In the genomic region with DNA sequence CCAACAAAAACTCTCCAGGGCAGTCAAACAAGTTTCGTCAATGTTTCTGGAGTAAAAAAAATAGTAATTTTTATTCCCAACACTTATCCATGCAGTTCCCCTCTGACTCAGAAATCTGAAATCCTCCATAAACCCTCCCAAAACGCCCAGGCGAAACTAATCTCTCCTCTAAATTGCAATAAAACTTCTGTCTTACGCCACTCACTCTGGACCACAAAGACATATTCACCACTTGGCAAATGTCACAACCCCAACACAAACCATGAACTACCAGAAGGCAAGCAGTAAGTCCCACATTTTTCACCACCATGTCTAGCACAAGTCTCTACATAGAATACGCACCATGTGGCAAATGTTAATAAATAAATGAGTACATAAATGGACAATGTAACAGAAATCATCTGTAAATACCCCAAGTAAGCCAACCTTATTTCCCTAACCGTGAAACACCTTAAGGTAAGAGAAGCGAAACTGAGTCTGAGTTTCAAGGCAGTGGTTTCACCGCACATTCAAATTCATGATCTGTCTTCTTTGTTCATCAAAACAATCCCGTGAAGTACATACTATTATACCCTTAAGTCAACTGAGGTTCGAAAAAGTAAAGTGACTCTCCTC, we compare ENCODE assay signal across 8 cellular contexts. TPM values are rescaled to one million over a fixed set of nuclear protein-coding genes. Genes with fewer than 3 reads are reported as not detected.
DNase-seq lines count a peak whose midpoint lies in the region; ATAC-seq and TF ChIP-seq lines count a peak whose summit lies in the region.

No MANE protein-coding gene starts in this region.

- dilution Hi-C loops in IMR-90 (cut with HindIII; ENCODE audit: low sequenced_read_pairs, unreplicated experiment) = no loop called here

- intact Hi-C loops in IMR-90 (cut with micrococcal nuclease) (no loop called here), breast epithelium (cut with DNase I; ENCODE audit: low total_unique reads) (no loop called here)

- no peak for TF ChIP-seq RAD21 in IMR-90 (IDR thresholded peaks at IDR 0.05; ENCODE audit: low read length)

- peak overlapping the region; percentile 48; the same call in 1 of the 2 replicates for H3K23ac ChIP-seq in IMR-90 (ENCODE audit: low read depth, low read length)
- no peak overlapping the region for H3K23ac ChIP-seq in trophoblast cell (ENCODE audit: low read length)

- no peak overlapping the region for H2BK12ac ChIP-seq in trophoblast cell (ENCODE audit: low read length)

- H3K79me2 ChIP-seq in trophoblast cell (ENCODE audit: control insufficient read depth, insufficient read depth, low read length, poor library complexity) = peaks cover 8% of the 10 kb centered on the region

- H4K5ac ChIP-seq in IMR-90 (ENCODE audit: low read depth, low read length) = no peak overlapping the region

- no peak overlapping the region; the same call in 2 of the 3 replicates for H2BK15ac ChIP-seq in IMR-90 (ENCODE audit: low read depth, low read length)

- H3K18ac ChIP-seq in IMR-90 (ENCODE audit: low read depth, low read length) = no peak overlapping the region
- H3K18ac ChIP-seq in trophoblast cell (ENCODE audit: low read length) = no peak overlapping the region

- H2AFZ ChIP-seq in IMR-90 (replicated peaks; ENCODE audit: low read length, poor library complexity) = no peak overlapping the region
- H2AFZ ChIP-seq in trophoblast cell (ENCODE audit: insufficient read depth, low read length, poor library complexity) = no peak overlapping the region

- no peaks in the 10 kb centered on the region for H4K20me1 ChIP-seq in IMR-90 (ENCODE audit: insufficient read depth, low read length)

- no peak overlapping the region for H3K56ac ChIP-seq in IMR-90 (ENCODE audit: extremely low read depth, insufficient read depth, low read length)

- DNase-seq in GM10266 (ENCODE audit: extremely low spot score) = peak; percentile 21
- no peak for DNase-seq in IMR-90
- no peak for DNase-seq in breast epithelium (ENCODE audit: low spot score in 2 of 2)
- no peak for DNase-seq in trophoblast cell
- no peak for DNase-seq in stimulated activated CD4-positive, alpha-beta T cell treated with anti-CD3 and anti-CD28 coated beads, Interleukin-2, amount 100 ng/mL, for 24 hours
- DNase-seq in NCI-H1048 (lab: John Stamatoyannopoulos, UW) = no peak

- ATAC-seq in GM21515 (IDR thresholded peaks at IDR 0.05; ENCODE audit: unreplicated experiment) (peak; percentile 38), IMR-90 (ENCODE audit: low read depth) (no peak), esophagus mucosa (no peak)

- H3K36me3 ChIP-seq in IMR-90 (ENCODE audit: control insufficient read depth, insufficient read depth, low read length) = no peaks in the 10 kb centered on the region; the same call in 1 of the 2 replicates
- no peaks in the 10 kb centered on the region for H3K36me3 ChIP-seq in breast epithelium
- no peaks in the 10 kb centered on the region for H3K36me3 ChIP-seq in trophoblast cell (ENCODE audit: control insufficient read depth in 1 of 2, insufficient read depth in 2 of 2, low read length in 2 of 2)

- no peak overlapping the region for H2BK20ac ChIP-seq in IMR-90 (ENCODE audit: low read depth, low read length)

- no peak overlapping the region for H3K27ac ChIP-seq in IMR-90 (ENCODE audit: insufficient read depth, low read length)
- peak overlapping the region; percentile 7 to 94 for H3K27ac ChIP-seq in breast epithelium
- no peak overlapping the region for H3K27ac ChIP-seq in trophoblast cell (ENCODE audit: low read depth, low read length)

- H3K4me1 ChIP-seq in IMR-90 (ENCODE audit: control insufficient read depth, insufficient read depth, low read length) (no peaks in the 10 kb centered on the region; the same call in 1 of the 2 replicates), breast epithelium (peaks cover 0 to 8% of the 10 kb centered on the region in 2 donors), trophoblast cell (ENCODE audit: control insufficient read depth in 1 of 2, insufficient read depth in 2 of 2, low read length in 2 of 2) (peaks cover 0 to 2% of the 10 kb centered on the region in 2 experiments)

- no peak for TF ChIP-seq CTCF in GM10266 (IDR thresholded peaks at IDR 0.05; ENCODE audit: control insufficient read depth, insufficient read depth, low read depth, missing control alignments)
- TF ChIP-seq CTCF in IMR-90 (conservative IDR thresholded peaks at IDR 0.05; ENCODE audit: low read depth, low read length) = no peak
- TF ChIP-seq CTCF in breast epithelium (IDR thresholded peaks at IDR 0.05) = no peak

- H3K4ac ChIP-seq in IMR-90 (ENCODE audit: low read depth, low read length) (no peak overlapping the region), trophoblast cell (ENCODE audit: low read depth, low read length) (peak overlapping the region; percentile 35)

- H2BK5ac ChIP-seq in IMR-90 (ENCODE audit: low read depth, low read length, poor library complexity, severe bottlenecking) (no peak overlapping the region), trophoblast cell (ENCODE audit: low read depth, low read length, poor library complexity) (no peak overlapping the region)

- H2AK5ac ChIP-seq in IMR-90 (ENCODE audit: low read depth, low read length) (no peak overlapping the region; the same call in 1 of the 2 replicates), trophoblast cell (ENCODE audit: low read length) (no peak overlapping the region)

- H3K4me3 ChIP-seq in IMR-90 (ENCODE audit: insufficient read depth, low read depth, low read length) = peak overlapping the region; percentile 96; the same call in 1 of the 2 replicates
- peak overlapping the region in 2 of 3 donors; percentile 88 to 97 for H3K4me3 ChIP-seq in breast epithelium
- no peak overlapping the region for H3K4me3 ChIP-seq in trophoblast cell (ENCODE audit: low read depth, low read length)

- H3K4me2 ChIP-seq in IMR-90 (ENCODE audit: low read depth, low read length) (peak overlapping the region; percentile 82), trophoblast cell (ENCODE audit: low read length) (peak overlapping the region; percentile 35)

- no peak overlapping the region for H2BK120ac ChIP-seq in IMR-90 (ENCODE audit: low read depth, low read length)
- H2BK120ac ChIP-seq in trophoblast cell (ENCODE audit: insufficient read depth, low read length, poor library complexity) = no peak overlapping the region

- POLR2A ChIA-PET in IMR-90 (lab: Charles Lee; ENCODE audit: unreplicated experiment) = no interaction called here

- H3K27me3 ChIP-seq in IMR-90 (ENCODE audit: control insufficient read depth, insufficient read depth, low read length) (no peaks in the 10 kb centered on the region), breast epithelium (no peaks in the 10 kb centered on the region), trophoblast cell (ENCODE audit: insufficient read depth, low read length) (no peaks in the 10 kb centered on the region)

- CTCF ChIA-PET in IMR-90 (lab: Yijun Ruan, JAX) = interaction anchor here (0.7 kb wide), 1 partner anchor 887 kb away, joined by 7 read pairs; no protein-coding TSS in a partner anchor

- no TSS peak for BruUV-seq in IMR-90 (replicated peaks; lab: Mats Ljungman, UMichigan)

- H4K8ac ChIP-seq in IMR-90 (ENCODE audit: low read depth in 2 of 2, low read length in 2 of 2) (no peak overlapping the region), trophoblast cell (ENCODE audit: low read depth, low read length) (no peak overlapping the region)

- H3K79me1 ChIP-seq in IMR-90 (ENCODE audit: low read depth in 1 of 2, low read length in 2 of 2) (peaks cover 29 to 43% of the 10 kb centered on the region in 2 experiments), trophoblast cell (ENCODE audit: low read length) (peaks cover 10% of the 10 kb centered on the region)

- no peak overlapping the region for H2AK9ac ChIP-seq in IMR-90 (replicated peaks; ENCODE audit: low read depth, low read length, poor library complexity)

- TF ChIP-seq POLR2A in IMR-90 (IDR thresholded peaks at IDR 0.05; ENCODE audit: low read depth, low read length) = no peak
- TF ChIP-seq POLR2A in breast epithelium (IDR thresholded peaks at IDR 0.05) = no peak

- H3K9me3 ChIP-seq in IMR-90 (ENCODE audit: control insufficient read depth, insufficient read depth, low read length) (no peaks in the 10 kb centered on the region), breast epithelium (no peaks in the 10 kb centered on the region), trophoblast cell (ENCODE audit: insufficient read depth, low read depth, low read length) (no peaks in the 10 kb centered on the region)

- H3K9ac ChIP-seq in IMR-90 (ENCODE audit: low read depth, low read length) (0 out of 2 replicates have a peak overlapping the region, but pooled peaks have one; percentile 68), trophoblast cell (ENCODE audit: low read length) (no peak overlapping the region)

- 100% methylated on average over 5 of the region's 10 CpGs; no CpG with 5 or more reads in 1 of the 2 experiments for WGBS in IMR-90 (ENCODE audit: extremely low coverage in 2 of 2, insufficient read length in 1 of 2), 2 experiments
- WGBS in trophoblast cell (ENCODE audit: extremely low coverage, insufficient coverage, insufficient read length) = no CpG with 5 or more reads among the region's 10 CpGs

- H4K91ac ChIP-seq in IMR-90 (ENCODE audit: insufficient read depth, low read depth, low read length) (no peak overlapping the region), trophoblast cell (ENCODE audit: low read depth, low read length) (no peak overlapping the region)

- H3K14ac ChIP-seq in IMR-90 (replicated peaks; ENCODE audit: low read depth, low read length) (peak overlapping the region; percentile 28; the same call in 1 of the 2 replicates), trophoblast cell (ENCODE audit: low read length) (no peak overlapping the region)

- H3K9me1 ChIP-seq in IMR-90 (ENCODE audit: insufficient read depth, low read length) = peaks cover 3% of the 10 kb centered on the region; the same call in 1 of the 2 replicates

- no peak overlapping the region for H4K12ac ChIP-seq in trophoblast cell (ENCODE audit: low read depth, low read length)

- in situ Hi-C loops in IMR-90 (cut with MboI; ENCODE audit: low sequenced_read_pairs) = no loop called here

TF ChIP-seq in IMR-90, 13 proteins besides CTCF, POLR2A, EP300 and RAD21 (continues in another document):
- no peak for TF ChIP-seq MAFK (IDR thresholded peaks at IDR 0.05; ENCODE audit: low read depth, low read length)
- no peak for TF ChIP-seq CHD1 (IDR thresholded peaks at IDR 0.05; ENCODE audit: low read depth, low read length)
- TF ChIP-seq BHLHE40 (IDR thresholded peaks at IDR 0.05; ENCODE audit: low read depth, low read length) = no peak
- no peak for TF ChIP-seq CEBPB (IDR thresholded peaks at IDR 0.05; ENCODE audit: low read depth, low read length)
- TF ChIP-seq FOS (IDR thresholded peaks at IDR 0.05; ENCODE audit: low read depth, low read length) = no peak
- TF ChIP-seq SMC3 (IDR thresholded peaks at IDR 0.05; ENCODE audit: low read depth, low read length) = no peak
- no peak for TF ChIP-seq MXI1 (IDR thresholded peaks at IDR 0.05; ENCODE audit: borderline replicate concordance, low read depth, low read length)
- TF ChIP-seq MAZ (IDR thresholded peaks at IDR 0.05; ENCODE audit: borderline replicate concordance, low read depth, low read length) = no peak

RNA-seq across cellular contexts. Expression of gene PAPSS1, which starts 1.6 kb away (rescaled TPM):
- 82.8 and 90.5 TPM in 2 replicates for total RNA-seq in IMR-90 (2012; rRNA removed)
- polyA plus RNA-seq in IMR-90 (2012; rRNA removed) = 64.7 and 71.8 TPM in 2 replicates
- 33.3 and 39.9 TPM in 2 replicates for polyA plus RNA-seq in IMR-90 (2012; cell fraction: cytosol; rRNA removed)
- 20.0 and 45.3 TPM in 2 replicates for polyA plus RNA-seq in IMR-90 (2012; cell fraction: nucleus; rRNA removed; ENCODE audit: low replicate concordance)
- 10 to 100 TPM; 40.6 to 65.7 (median 44.2) TPM for total RNA-seq in breast epithelium
- 56.3 and 57.6 TPM in 2 replicates for polyA plus RNA-seq in trophoblast cell (2013)
- 37.5 TPM for total RNA-seq in esophagus mucosa

Comparison
In these comparisons a context has a peak if more than half of its experiments do, and no peak if none do; other contexts are left out.
1. H3K27ac ChIP-seq: peak in breast epithelium (2 of 2); none in IMR-90 (single experiment) and trophoblast cell (single experiment).